Comparison of ENCODE assay signal across 14 cellular contexts in the genomic region with DNA sequence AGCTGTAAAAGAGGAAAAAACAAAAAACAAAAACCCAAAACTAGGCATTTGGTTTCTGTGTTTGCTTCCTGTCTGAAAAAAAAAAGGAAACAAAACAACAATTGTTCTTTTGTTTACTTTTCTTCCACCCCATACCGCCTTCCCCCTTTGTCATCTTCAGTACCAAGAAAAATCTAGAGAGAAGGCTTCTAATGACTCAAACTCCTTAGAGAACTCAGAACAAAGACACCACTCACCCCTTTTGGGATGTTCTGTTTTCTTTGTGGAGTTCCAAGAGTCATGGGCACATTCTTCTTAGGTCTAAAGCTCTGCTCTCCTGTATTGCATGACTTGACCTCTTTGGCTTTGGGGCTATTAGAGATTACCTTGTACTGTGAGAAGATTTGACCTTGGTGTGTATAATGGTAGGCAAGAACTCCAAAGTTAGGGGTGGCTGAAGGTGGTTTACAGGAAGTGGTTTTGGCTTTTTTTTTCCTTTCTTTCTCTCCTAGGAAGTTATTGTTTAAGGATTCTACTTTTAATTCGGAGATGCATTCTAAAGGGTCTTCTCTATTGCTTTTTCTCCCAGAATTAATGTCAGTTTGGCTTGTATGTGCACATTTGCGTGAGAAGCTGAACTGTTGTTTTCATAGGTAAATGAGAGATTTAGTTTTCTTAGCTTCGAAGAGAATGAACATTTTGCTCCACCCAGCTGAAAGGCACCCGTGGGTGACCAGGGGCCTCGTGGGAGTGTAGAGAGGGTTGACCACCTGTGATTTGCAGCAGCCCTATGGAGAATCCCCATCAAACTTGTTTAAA. TPM values are rescaled to one million over a fixed set of nuclear protein-coding genes. Genes with fewer than 3 reads are reported as not detected.
DNase-seq lines count a peak whose midpoint lies in the region; ATAC-seq and TF ChIP-seq lines count a peak whose summit lies in the region.
"Had no signal": no experiment of that assay in that cellular context is flagged by ENCODE, and none has a peak within 500 bp of the region (broad histone marks: within the 10 kb centered on the region; RNA-seq: fewer than 3 reads in every experiment).

No MANE protein-coding gene starts in this region.

- H3K9me3 ChIP-seq in T-helper 17 cell (ENCODE audit: control insufficient read depth, low read length, poor library complexity, severe bottlenecking): peaks cover 4% of the 10 kb centered on the region
- no peaks in the 10 kb centered on the region for H3K9me3 ChIP-seq in prostate gland
- H3K9me3 ChIP-seq: thoracic aorta had no signal

- H3K4me1 ChIP-seq in prostate gland (replicated peaks): no peaks in the 10 kb centered on the region

- in situ Hi-C loops in SK-MEL-5 (cut with HindIII; ENCODE audit: low pct_unique_long_range_greater_than_20kb, low sequenced_read_pairs): no loop called here

- no peak overlapping the region for H3K27ac Mint-ChIP-seq in T-helper 17 cell
- H3K27ac Mint-ChIP-seq: activated CD8-positive, alpha-beta T cell treated with anti-CD3 and anti-CD28 coated beads, Interleukin-2, amount 10 ng/mL, durations not matched to agents 7 days and 5 days; nephron had no signal

- no peak overlapping the region for H3K27ac ChIP-seq in prostate gland
- H3K27ac ChIP-seq: thoracic aorta had no signal

- intact Hi-C loops in prostate gland (cut with DNase I): no loop called here

- DNase-seq in SK-MEL-5 (ENCODE audit: low read depth, low spot score) (peak; percentile 80), T-helper 17 cell (no peak), HPDE6-E6E7 (ENCODE audit: extremely low spot score) (no peak), prostate gland (ENCODE audit: low spot score) (no peak), NCI-H187 treated with DMSO at 0.1 percent for 48 hours (lab: John Stamatoyannopoulos, UW) (no peak)
- DNase-seq: activated CD8-positive, alpha-beta T cell treated with anti-CD3 and anti-CD28 coated beads, Interleukin-2, amount 10 ng/mL, durations not matched to agents 7 days and 5 days; amygdala had no signal

- no peaks in the 10 kb centered on the region for H3K36me3 ChIP-seq in prostate gland
- H3K36me3 ChIP-seq: thoracic aorta had no signal

- no peaks in the 10 kb centered on the region for H3K36me3 Mint-ChIP-seq in T-helper 17 cell (ENCODE audit: low read depth)

- H3K27me3 ChIP-seq in prostate gland (replicated peaks; ENCODE audit: insufficient read depth): no peaks in the 10 kb centered on the region

- TF ChIP-seq CTCF in prostate gland (IDR thresholded peaks at IDR 0.05): no peak

- H3K4me3 Mint-ChIP-seq in T-helper 17 cell: no peak overlapping the region
- H3K4me3 Mint-ChIP-seq: activated CD8-positive, alpha-beta T cell treated with anti-CD3 and anti-CD28 coated beads, Interleukin-2, amount 10 ng/mL, durations not matched to agents 7 days and 5 days; nephron had no signal

- no peaks in the 10 kb centered on the region for H3K4me1 Mint-ChIP-seq in T-helper 17 cell
- H3K4me1 Mint-ChIP-seq: nephron had no signal

- 81% methylated on average over 6 of the region's 6 CpGs for WGBS in prostate gland

- ATAC-seq in GM18502 (IDR thresholded peaks at IDR 0.05; ENCODE audit: poor library complexity, unreplicated experiment) (peak; percentile 38), GM21423 (IDR thresholded peaks at IDR 0.05; ENCODE audit: unreplicated experiment) (peak; percentile 31), HG03060 (IDR thresholded peaks at IDR 0.05; ENCODE audit: low read depth, unreplicated experiment) (peak; percentile 22), T-helper 17 cell (no peak)
- ATAC-seq: activated CD8-positive, alpha-beta T cell treated with anti-CD3 and anti-CD28 coated beads, Interleukin-2, amount 10 ng/mL, durations not matched to agents 7 days and 5 days; K562; SK-N-SH treated with all-trans-retinoic acid at 6 μM for 48 hours had no signal

- H3K27me3 Mint-ChIP-seq in T-helper 17 cell: no peaks in the 10 kb centered on the region

- TF ChIP-seq POLR2A in prostate gland (IDR thresholded peaks at IDR 0.05): no peak

- H3K4me3 ChIP-seq in prostate gland: no peak overlapping the region
- H3K4me3 ChIP-seq: K562, thoracic aorta had no signal

RNA-seq across cellular contexts. Expression of a gene that starts 39.5 kb away (rescaled TPM):
- 2.9 and 4.2 TPM in 2 replicates for total RNA-seq in SK-MEL-5 (2014; rRNA removed; shearing (Covaris generic))
- polyA plus RNA-seq in SK-MEL-5 (2015; cell fraction: cytosol; rRNA removed): 1.5 and 1.9 TPM in 2 replicates
- polyA plus RNA-seq in SK-MEL-5 (2015; cell fraction: nucleus; rRNA removed): 0.39 and 0.73 TPM in 2 replicates
- 10 to 100 TPM; 55.3 to 61.2 TPM for total RNA-seq in T-helper 17 cell
- 100 to 1,000 TPM; 111 to 189 TPM for total RNA-seq in prostate gland

Comparison
In these comparisons a context has a peak if more than half of its experiments do, and no peak if none do; other contexts are left out.
1. RNA of a gene that starts 39.5 kb away (total RNA-seq): 111 to 189 TPM in prostate gland and 55.3 to 61.2 TPM in T-helper 17 cell; 2.9 to 4.2 TPM in SK-MEL-5; every median in the first group is over 10 times any median in the second.